Comparison of ENCODE assay signal across 1 cellular context in the genomic region with DNA sequence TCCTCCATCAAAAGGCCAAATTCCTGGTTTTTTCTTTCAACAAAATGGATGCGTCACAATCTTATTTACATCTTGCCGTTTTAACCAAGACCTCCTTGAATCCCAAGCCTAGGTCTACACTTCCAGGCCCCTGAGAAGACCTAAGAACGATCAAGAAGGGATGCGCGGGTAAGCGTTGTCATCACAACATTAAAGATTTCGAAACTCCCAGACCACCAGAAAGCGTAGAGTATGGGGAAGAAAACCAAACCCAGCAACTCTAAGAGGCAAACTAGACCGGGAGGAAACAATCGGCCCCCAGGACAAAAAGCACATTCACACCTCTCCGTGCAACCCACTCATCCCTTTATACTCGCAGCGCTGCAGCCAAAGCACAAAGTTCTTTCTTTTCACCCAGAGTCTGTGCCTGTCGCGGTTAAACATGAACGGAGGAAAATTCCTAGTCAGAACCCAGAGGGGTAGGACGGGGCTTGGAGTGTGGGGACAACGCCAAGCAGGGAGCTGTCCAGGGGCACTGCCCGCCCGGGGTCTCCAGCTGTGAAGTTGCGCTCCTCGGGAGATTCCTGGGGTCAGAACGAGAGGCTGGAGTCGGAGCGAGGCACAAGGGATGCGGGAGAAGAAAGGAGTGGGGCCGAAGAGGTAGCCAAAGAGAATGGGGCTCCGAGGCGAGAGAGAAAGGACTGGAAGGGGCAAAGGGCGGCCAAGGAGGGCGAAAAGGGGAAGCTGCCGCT.
TF ChIP-seq lines count a peak whose summit lies in the region.

No MANE protein-coding gene starts in this region.

TF ChIP-seq in HepG2, 621 proteins besides CTCF, POLR2A, EP300 and RAD21 (continued from another document and continues in another):
- TF ChIP-seq, protein P1, sequence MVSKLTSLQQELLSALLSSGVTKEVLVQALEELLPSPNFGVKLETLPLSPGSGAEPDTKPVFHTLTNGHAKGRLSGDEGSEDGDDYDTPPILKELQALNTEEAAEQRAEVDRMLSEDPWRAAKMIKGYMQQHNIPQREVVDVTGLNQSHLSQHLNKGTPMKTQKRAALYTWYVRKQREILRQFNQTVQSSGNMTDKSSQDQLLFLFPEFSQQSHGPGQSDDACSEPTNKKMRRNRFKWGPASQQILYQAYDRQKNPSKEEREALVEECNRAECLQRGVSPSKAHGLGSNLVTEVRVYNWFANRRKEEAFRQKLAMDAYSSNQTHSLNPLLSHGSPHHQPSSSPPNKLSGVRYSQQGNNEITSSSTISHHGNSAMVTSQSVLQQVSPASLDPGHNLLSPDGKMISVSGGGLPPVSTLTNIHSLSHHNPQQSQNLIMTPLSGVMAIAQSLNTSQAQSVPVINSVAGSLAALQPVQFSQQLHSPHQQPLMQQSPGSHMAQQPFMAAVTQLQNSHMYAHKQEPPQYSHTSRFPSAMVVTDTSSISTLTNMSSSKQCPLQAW (CRISPR knock-in tag; IDR thresholded peaks at IDR 0.05) = peak; percentile 48; the same call in 1 of the 2 replicates
- TF ChIP-seq, protein P2, sequence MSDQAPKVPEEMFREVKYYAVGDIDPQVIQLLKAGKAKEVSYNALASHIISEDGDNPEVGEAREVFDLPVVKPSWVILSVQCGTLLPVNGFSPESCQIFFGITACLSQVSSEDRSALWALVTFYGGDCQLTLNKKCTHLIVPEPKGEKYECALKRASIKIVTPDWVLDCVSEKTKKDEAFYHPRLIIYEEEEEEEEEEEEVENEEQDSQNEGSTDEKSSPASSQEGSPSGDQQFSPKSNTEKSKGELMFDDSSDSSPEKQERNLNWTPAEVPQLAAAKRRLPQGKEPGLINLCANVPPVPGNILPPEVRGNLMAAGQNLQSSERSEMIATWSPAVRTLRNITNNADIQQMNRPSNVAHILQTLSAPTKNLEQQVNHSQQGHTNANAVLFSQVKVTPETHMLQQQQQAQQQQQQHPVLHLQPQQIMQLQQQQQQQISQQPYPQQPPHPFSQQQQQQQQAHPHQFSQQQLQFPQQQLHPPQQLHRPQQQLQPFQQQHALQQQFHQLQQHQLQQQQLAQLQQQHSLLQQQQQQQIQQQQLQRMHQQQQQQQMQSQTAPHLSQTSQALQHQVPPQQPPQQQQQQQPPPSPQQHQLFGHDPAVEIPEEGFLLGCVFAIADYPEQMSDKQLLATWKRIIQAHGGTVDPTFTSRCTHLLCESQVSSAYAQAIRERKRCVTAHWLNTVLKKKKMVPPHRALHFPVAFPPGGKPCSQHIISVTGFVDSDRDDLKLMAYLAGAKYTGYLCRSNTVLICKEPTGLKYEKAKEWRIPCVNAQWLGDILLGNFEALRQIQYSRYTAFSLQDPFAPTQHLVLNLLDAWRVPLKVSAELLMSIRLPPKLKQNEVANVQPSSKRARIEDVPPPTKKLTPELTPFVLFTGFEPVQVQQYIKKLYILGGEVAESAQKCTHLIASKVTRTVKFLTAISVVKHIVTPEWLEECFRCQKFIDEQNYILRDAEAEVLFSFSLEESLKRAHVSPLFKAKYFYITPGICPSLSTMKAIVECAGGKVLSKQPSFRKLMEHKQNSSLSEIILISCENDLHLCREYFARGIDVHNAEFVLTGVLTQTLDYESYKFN (CRISPR knock-in tag; conservative IDR thresholded peaks at IDR 0.05) = no peak
- TF ChIP-seq SAP130 (CRISPR knock-in tag; IDR thresholded peaks at IDR 0.05; ENCODE audit: low read depth) (peak; percentile 9; the same call in 1 of the 2 replicates), BHLHE40 (IDR thresholded peaks at IDR 0.05; ENCODE audit: low read length) (no peak), ERF (CRISPR knock-in tag; IDR thresholded peaks at IDR 0.05) (peak; percentile 42), ZC3H4 (CRISPR knock-in tag; IDR thresholded peaks at IDR 0.05; ENCODE audit: borderline replicate concordance) (no peak), SATB2 (CRISPR knock-in tag; IDR thresholded peaks at IDR 0.05) (0 out of 2 replicates have a peak, but pooled peaks have one; percentile 74), NFATC3 (CRISPR knock-in tag; IDR thresholded peaks at IDR 0.05) (peak; percentile 42; the same call in 1 of the 2 replicates), XBP1 (CRISPR knock-in tag; IDR thresholded peaks at IDR 0.05) (peak; percentile 86), GATAD2A (CRISPR knock-in tag; IDR thresholded peaks at IDR 0.05) (0 out of 2 replicates have a peak, but pooled peaks have one; percentile 18), ZSCAN31 (CRISPR knock-in tag; IDR thresholded peaks at IDR 0.05; ENCODE audit: low read depth) (no peak), ZNF232 (CRISPR knock-in tag; IDR thresholded peaks at IDR 0.05; ENCODE audit: borderline replicate concordance) (0 out of 2 replicates have a peak, but pooled peaks have one; percentile 63), JDP2 (CRISPR knock-in tag; IDR thresholded peaks at IDR 0.05; ENCODE audit: borderline replicate concordance) (peak; percentile 31; the same call in 1 of the 2 replicates), RBM39 (IDR thresholded peaks at IDR 0.05; ENCODE audit: low read depth, low read length, poor library complexity, severe bottlenecking) (peak; percentile 93), ARNT (IDR thresholded peaks at IDR 0.05) (no peak), ZNF598 (CRISPR knock-in tag; IDR thresholded peaks at IDR 0.05; ENCODE audit: borderline replicate concordance) (peak; percentile 70; the same call in 1 of the 2 replicates), BCL6 (CRISPR knock-in tag; IDR thresholded peaks at IDR 0.05) (no peak), SAFB2 (CRISPR knock-in tag; IDR thresholded peaks at IDR 0.05; ENCODE audit: borderline replicate concordance, low read depth) (no peak)
- TF ChIP-seq, protein P3, sequence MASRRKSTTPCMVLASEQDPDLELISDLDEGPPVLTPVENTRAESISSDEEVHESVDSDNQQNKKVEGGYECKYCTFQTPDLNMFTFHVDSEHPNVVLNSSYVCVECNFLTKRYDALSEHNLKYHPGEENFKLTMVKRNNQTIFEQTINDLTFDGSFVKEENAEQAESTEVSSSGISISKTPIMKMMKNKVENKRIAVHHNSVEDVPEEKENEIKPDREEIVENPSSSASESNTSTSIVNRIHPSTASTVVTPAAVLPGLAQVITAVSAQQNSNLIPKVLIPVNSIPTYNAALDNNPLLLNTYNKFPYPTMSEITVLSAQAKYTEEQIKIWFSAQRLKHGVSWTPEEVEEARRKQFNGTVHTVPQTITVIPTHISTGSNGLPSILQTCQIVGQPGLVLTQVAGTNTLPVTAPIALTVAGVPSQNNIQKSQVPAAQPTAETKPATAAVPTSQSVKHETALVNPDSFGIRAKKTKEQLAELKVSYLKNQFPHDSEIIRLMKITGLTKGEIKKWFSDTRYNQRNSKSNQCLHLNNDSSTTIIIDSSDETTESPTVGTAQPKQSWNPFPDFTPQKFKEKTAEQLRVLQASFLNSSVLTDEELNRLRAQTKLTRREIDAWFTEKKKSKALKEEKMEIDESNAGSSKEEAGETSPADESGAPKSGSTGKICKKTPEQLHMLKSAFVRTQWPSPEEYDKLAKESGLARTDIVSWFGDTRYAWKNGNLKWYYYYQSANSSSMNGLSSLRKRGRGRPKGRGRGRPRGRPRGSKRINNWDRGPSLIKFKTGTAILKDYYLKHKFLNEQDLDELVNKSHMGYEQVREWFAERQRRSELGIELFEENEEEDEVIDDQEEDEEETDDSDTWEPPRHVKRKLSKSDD (CRISPR knock-in tag; IDR thresholded peaks at IDR 0.05; ENCODE audit: low read depth) = 0 out of 2 replicates have a peak, but pooled peaks have one; percentile 13
- TF ChIP-seq, protein P4, sequence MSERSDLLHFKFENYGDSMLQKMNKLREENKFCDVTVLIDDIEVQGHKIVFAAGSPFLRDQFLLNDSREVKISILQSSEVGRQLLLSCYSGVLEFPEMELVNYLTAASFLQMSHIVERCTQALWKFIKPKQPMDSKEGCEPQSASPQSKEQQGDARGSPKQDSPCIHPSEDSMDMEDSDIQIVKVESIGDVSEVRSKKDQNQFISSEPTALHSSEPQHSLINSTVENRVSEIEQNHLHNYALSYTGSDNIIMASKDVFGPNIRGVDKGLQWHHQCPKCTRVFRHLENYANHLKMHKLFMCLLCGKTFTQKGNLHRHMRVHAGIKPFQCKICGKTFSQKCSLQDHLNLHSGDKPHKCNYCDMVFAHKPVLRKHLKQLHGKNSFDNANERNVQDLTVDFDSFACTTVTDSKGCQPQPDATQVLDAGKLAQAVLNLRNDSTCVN (CRISPR knock-in tag; IDR thresholded peaks at IDR 0.05; ENCODE audit: borderline replicate concordance) = no peak
- TF ChIP-seq, protein P5, sequence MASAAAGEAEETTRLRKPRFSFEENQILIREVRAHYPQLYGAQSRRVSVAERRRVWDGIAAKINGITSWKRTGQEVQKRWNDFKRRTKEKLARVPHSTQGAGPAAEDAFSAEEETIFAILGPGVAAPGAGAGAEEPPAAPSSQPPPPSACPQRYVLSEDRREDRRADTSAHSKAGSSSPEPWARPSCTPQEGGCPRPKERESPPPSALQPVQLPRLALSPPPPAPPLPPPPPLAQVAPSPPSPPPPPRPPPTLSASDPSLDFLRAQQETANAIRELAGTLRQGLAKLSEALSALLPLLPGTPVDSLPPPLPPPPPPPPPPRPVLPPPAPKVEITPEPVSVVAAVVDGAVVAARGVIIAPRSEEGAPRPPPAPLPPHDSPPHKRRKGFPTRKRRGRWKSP (CRISPR knock-in tag; IDR thresholded peaks at IDR 0.05) = peak; percentile 85
- TF ChIP-seq, protein P6, sequence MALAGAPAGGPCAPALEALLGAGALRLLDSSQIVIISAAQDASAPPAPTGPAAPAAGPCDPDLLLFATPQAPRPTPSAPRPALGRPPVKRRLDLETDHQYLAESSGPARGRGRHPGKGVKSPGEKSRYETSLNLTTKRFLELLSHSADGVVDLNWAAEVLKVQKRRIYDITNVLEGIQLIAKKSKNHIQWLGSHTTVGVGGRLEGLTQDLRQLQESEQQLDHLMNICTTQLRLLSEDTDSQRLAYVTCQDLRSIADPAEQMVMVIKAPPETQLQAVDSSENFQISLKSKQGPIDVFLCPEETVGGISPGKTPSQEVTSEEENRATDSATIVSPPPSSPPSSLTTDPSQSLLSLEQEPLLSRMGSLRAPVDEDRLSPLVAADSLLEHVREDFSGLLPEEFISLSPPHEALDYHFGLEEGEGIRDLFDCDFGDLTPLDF (CRISPR knock-in tag; IDR thresholded peaks at IDR 0.05) = 0 out of 2 replicates have a peak, but pooled peaks have one; percentile 5
- TF ChIP-seq, protein P7, sequence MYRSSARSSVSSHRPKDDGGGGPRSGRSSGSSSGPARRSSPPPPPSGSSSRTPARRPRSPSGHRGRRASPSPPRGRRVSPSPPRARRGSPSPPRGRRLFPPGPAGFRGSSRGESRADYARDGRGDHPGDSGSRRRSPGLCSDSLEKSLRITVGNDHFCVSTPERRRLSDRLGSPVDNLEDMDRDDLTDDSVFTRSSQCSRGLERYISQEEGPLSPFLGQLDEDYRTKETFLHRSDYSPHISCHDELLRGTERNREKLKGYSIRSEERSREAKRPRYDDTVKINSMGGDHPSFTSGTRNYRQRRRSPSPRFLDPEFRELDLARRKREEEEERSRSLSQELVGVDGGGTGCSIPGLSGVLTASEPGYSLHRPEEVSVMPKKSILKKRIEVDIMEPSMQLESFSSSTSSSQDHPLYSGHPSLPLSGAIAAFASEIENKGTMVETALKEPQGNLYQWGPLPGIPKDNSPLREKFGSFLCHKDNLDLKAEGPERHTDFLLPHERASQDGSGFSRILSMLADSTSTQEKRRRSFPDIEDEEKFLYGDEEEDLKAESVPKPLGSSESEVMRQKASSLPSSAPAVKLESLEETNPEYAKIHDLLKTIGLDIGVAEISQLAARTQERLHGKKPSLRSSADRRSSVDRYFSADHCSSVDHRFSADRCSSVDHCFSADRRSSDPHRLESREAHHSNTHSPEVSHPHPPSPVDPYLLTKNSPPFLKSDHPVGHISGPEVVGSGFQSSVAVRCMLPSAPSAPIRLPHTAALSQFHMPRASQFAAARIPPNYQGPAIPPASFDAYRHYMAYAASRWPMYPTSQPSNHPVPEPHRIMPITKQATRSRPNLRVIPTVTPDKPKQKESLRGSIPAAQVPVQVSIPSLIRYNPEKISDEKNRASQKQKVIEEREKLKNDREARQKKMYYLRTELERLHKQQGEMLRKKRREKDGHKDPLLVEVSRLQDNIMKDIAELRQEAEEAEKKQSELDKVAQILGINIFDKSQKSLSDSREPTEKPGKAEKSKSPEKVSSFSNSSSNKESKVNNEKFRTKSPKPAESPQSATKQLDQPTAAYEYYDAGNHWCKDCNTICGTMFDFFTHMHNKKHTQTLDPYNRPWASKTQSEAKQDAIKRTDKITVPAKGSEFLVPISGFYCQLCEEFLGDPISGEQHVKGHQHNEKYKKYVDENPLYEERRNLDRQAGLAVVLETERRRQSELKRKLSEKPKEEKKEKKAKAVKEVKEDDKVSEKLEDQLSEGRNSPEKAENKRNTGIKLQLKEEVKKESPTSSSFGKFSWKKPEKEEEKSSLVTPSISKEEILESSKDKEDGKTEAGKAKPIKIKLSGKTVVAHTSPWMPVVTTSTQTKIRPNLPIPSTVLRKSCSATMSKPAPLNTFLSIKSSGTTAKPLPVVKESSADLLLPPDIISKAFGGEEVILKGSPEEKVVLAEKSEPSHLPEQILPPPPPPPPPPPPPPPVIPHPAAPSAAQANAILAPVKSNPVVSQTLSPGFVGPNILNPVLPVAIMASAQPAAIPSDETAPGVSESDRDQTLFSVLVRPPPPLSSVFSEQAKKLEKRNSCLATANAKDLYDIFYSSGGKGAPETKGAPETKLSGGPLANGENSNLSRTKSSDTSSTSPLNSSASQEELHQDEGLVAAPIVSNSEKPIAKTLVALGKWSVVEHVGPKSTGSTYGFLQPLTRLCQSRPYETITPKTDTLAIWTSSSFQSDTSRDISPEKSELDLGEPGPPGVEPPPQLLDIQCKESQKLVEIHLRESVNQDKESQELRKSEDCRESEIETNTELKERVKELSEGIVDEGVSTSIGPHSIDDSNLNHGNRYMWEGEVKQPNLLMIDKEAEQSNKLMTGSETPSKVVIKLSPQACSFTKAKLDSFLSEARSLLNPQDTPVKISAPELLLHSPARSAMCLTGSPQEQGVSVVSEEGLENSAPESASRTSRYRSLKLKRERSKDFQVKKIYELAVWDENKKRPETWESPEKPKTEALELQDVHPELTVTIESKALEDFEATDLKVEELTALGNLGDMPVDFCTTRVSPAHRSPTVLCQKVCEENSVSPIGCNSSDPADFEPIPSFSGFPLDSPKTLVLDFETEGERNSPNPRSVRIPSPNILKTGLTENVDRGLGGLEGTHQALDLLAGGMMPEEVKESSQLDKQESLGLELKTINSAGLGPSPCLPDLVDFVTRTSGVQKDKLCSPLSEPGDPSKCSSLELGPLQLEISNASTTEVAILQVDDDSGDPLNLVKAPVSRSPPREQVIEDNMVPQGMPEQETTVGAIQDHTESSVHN (CRISPR knock-in tag; IDR thresholded peaks at IDR 0.05) = no peak
- TF ChIP-seq, protein P8, sequence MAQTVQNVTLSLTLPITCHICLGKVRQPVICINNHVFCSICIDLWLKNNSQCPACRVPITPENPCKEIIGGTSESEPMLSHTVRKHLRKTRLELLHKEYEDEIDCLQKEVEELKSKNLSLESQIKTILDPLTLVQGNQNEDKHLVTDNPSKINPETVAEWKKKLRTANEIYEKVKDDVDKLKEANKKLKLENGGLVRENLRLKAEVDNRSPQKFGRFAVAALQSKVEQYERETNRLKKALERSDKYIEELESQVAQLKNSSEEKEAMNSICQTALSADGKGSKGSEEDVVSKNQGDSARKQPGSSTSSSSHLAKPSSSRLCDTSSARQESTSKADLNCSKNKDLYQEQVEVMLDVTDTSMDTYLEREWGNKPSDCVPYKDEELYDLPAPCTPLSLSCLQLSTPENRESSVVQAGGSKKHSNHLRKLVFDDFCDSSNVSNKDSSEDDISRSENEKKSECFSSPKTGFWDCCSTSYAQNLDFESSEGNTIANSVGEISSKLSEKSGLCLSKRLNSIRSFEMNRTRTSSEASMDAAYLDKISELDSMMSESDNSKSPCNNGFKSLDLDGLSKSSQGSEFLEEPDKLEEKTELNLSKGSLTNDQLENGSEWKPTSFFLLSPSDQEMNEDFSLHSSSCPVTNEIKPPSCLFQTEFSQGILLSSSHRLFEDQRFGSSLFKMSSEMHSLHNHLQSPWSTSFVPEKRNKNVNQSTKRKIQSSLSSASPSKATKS (CRISPR knock-in tag; IDR thresholded peaks at IDR 0.05) = 0 out of 2 replicates have a peak, but pooled peaks have one; percentile 74
